In the genomic region with DNA sequence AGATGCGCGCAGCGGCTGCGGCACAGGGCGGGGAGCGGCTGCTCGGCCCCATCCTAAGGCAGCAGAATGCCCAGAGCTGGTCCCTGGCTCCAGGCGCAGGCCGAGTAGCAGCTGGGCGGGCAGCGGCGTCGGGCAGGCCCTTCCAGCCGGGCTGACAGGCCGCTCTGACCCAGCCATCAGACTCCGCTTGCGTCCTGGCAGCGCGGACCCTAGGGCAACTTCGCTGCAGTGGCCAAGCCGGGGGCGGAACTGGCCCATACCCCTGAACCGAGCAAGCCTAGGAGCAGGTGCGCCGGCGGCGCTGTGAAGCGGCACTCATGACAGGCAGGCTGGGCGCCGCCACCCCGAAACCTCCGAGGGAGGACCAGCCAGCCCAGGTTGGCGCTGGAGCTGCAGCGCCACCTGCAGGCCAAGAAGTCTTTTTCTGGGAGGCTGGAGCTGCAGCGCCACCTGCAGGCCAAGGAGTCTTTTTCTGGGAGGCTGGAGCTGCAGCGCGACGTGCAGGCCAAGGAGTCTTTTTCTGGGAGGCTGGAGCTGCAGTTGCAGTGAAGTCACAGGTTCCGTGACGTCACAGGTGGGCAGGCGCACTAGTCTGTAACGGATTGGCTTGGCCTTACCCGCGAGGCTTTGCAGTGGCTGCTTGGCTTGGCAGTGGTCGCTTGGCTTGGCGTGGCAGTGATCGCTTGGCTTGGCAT, we compare ENCODE assay signal across 8 cellular contexts.
DNase-seq lines count a peak whose midpoint lies in the region; ATAC-seq and TF ChIP-seq lines count a peak whose summit lies in the region.
"Not testable (repeated sequence)": the region's sequence is repeated elsewhere in the genome, so short reads cannot be mapped to it uniquely, and the experiment has no call there.

No MANE protein-coding gene starts in this region.

- not testable (repeated sequence) for H3K9me3 ChIP-seq in smooth muscle cell (replicated peaks; ENCODE audit: low read depth); vagina

- in situ Hi-C loops in GM13977 (cut with MboI; ENCODE audit: low pct_unique_long_range_greater_than_20kb, low sequenced_read_pairs, unreplicated experiment) = not testable (repeated sequence)

- not testable (repeated sequence) for H2AFZ ChIP-seq in smooth muscle cell (ENCODE audit: low read depth)

- not testable (repeated sequence) for H3K27ac ChIP-seq in RWPE1; smooth muscle cell (ENCODE audit: low read depth); vagina

- WGBS in smooth muscle cell (ENCODE audit: low lambda C conversion rate) = 31% methylated on average over 42 of the region's 47 CpGs

- not testable (repeated sequence) for H3F3A ChIP-seq in smooth muscle cell (ENCODE audit: low read depth)

- H3K4me3 ChIP-seq in smooth muscle cell (peak overlapping the region; percentile 53), vagina (peak overlapping the region; percentile 17 to 33)

- TF ChIP-seq CTCF in GM13977 (IDR thresholded peaks at IDR 0.05; ENCODE audit: extremely low read depth, insufficient read depth, missing control alignments) (peak; percentile 91), RWPE1 (conservative IDR thresholded peaks at IDR 0.05; ENCODE audit: low read depth) (peak; percentile 78), smooth muscle cell (IDR thresholded peaks at IDR 0.05; ENCODE audit: borderline replicate concordance, insufficient read depth, poor library complexity, severe bottlenecking) (peak; percentile 99), vagina (IDR thresholded peaks at IDR 0.05) (peak; percentile 75 to 95 (median 95))

- H3K4me2 ChIP-seq in smooth muscle cell = peak overlapping the region; percentile 85

- H3K36me3 ChIP-seq in smooth muscle cell (ENCODE audit: low read depth); vagina: not testable (repeated sequence)

- intact Hi-C loops in vagina (cut with DNase I) = not testable (repeated sequence)

- H4K20me1 ChIP-seq in smooth muscle cell (ENCODE audit: low read depth) = not testable (repeated sequence)

- H3K4me1 ChIP-seq in smooth muscle cell (ENCODE audit: low read depth) = not testable (repeated sequence)
- peaks cover 10% of the 10 kb centered on the region for H3K4me1 ChIP-seq in vagina

- POLR2A ChIA-PET in RWPE1 (lab: Yijun Ruan, JAX; ENCODE audit: low non-redundant PET) = not testable (repeated sequence)

- TF ChIP-seq POLR2A in vagina (IDR thresholded peaks at IDR 0.05) = not testable (repeated sequence)

- CTCF ChIA-PET in RWPE1 (lab: Yijun Ruan, JAX) = interaction anchor here (0.6 to 1.3 kb wide), 4 partner anchors 94 to 257 kb away, joined by 3 to 5 read pairs (median 4); no protein-coding TSS in a partner anchor

- H3K79me2 ChIP-seq in smooth muscle cell (ENCODE audit: low read depth) = not testable (repeated sequence)

- not testable (repeated sequence) for H3K27me3 ChIP-seq in smooth muscle cell (ENCODE audit: low read depth); vagina

- ATAC-seq in HG03175 (IDR thresholded peaks at IDR 0.05; ENCODE audit: unreplicated experiment) = peak; percentile 78

- DNase-seq in GM13977 (ENCODE audit: low spot score) = peak; percentile 52
- not testable (repeated sequence) for DNase-seq in RWPE1 (ENCODE audit: low spot score); vagina (ENCODE audit: extremely low spot score in 2 of 2)
- DNase-seq in activated T-cell treated with anti-CD3 and anti-CD28 coated beads for 4 hours = peak; percentile 55
- DNase-seq in dermis microvascular lymphatic vessel endothelial cell (ENCODE audit: low read depth in 2 of 2) = peak; percentile 7 to 59
- DNase-seq in kidney tubule cell (ENCODE audit: low spot score) = peak; percentile 67
- peak; percentile 18 for DNase-seq in smooth muscle cell (lab: John Stamatoyannopoulos, UW; ENCODE audit: unreplicated experiment)

- H3K9ac ChIP-seq in smooth muscle cell (ENCODE audit: low read depth) = not testable (repeated sequence)
